In the genomic region with DNA sequence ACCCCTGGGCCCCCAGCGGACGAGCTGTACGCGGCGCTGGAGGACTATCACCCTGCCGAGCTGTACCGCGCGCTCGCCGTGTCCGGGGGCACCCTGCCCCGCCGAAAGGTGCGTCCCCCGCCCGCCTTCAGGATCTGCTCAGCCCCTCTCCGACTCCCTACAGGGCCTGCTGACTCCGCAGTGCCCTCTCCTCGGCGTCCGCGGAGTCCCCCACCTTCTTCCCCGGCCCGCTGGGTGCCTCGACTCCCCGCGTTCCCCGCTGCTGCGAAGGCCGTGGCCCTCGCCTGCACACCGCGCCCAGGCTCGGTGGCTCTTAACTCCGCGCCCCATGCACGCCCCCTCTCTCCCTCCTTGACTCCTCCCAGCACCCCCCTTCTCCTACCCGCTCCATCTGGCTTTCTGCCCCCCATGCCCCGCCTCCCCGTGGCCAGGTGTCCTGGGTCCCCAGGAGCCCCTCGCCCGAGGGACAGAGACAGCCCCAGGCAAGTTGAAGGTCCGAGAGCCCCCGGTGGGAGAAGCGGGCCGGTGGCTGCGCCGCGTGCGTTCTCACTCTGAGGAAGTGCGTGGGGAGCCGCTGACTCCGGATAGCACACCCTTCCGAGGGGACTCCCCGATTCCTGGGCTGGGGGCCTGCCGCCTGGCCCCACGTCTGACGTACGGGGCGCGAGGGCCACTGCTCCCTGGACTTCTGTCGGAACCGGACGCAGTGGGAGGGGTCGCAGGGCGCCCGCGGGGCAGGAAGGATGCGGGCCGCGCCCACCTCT, we compare ENCODE assay signal across 8 cellular contexts. TPM values are rescaled to one million over a fixed set of nuclear protein-coding genes. Genes with fewer than 3 reads are reported as not detected.
A peak's percentile ranks its signal among the peaks of the same experiment; 100 is the strongest.
DNase-seq lines count a peak whose midpoint lies in the region; ATAC-seq and TF ChIP-seq lines count a peak whose summit lies in the region.

No MANE protein-coding gene starts in this region.

- no peaks in the 10 kb centered on the region for H3K27me3 ChIP-seq in prostate gland (replicated peaks; ENCODE audit: insufficient read depth)

- intact Hi-C loops in activated T-helper 1 cell treated with anti-CD3 and anti-CD28 coated beads, Interleukin-12 subunit alpha, Interleukin-12 subunit beta, Interleukin-2, Interleukin-4 antibody, amounts not matched to agents 30 ng/mL and 10 ng/mL and 1 ng/mL, durations not matched to agents 14 hours and 24 hours and 36 hours (cut with micrococcal nuclease): loop anchor here (1.0 to 2.0 kb wide), 2 partner anchors 15 to 16 kb away; no protein-coding TSS in a partner anchor
- intact Hi-C loops in prostate gland (cut with DNase I): no loop called here

- peak overlapping the region; percentile 84 for H3K4me3 Mint-ChIP-seq in activated T-helper 1 cell treated with anti-CD3 and anti-CD28 coated beads, Interleukin-12 subunit alpha, Interleukin-12 subunit beta, Interleukin-2, Interleukin-4 antibody, amounts not matched to agents 30 ng/mL and 10 ng/mL and 1 ng/mL, durations not matched to agents 14 hours and 24 hours and 36 hours

- no peaks in the 10 kb centered on the region for H3K9me3 Mint-ChIP-seq in activated T-helper 1 cell treated with anti-CD3 and anti-CD28 coated beads, Interleukin-12 subunit alpha, Interleukin-12 subunit beta, Interleukin-2, Interleukin-4 antibody, amounts not matched to agents 30 ng/mL and 10 ng/mL and 1 ng/mL, durations not matched to agents 14 hours and 24 hours and 36 hours

- peaks cover 2% of the 10 kb centered on the region for H3K36me3 Mint-ChIP-seq in activated T-helper 1 cell treated with anti-CD3 and anti-CD28 coated beads, Interleukin-12 subunit alpha, Interleukin-12 subunit beta, Interleukin-2, Interleukin-4 antibody, amounts not matched to agents 30 ng/mL and 10 ng/mL and 1 ng/mL, durations not matched to agents 14 hours and 24 hours and 36 hours (ENCODE audit: low read depth)

- peaks cover 38% of the 10 kb centered on the region for H3K27me3 Mint-ChIP-seq in activated T-helper 1 cell treated with anti-CD3 and anti-CD28 coated beads, Interleukin-12 subunit alpha, Interleukin-12 subunit beta, Interleukin-2, Interleukin-4 antibody, amounts not matched to agents 30 ng/mL and 10 ng/mL and 1 ng/mL, durations not matched to agents 14 hours and 24 hours and 36 hours (ENCODE audit: insufficient read depth)

- H3K27ac ChIP-seq in prostate gland: peak overlapping the region; percentile 87 to 88

- no peak for TF ChIP-seq POLR2A in NB4 (IDR thresholded peaks at IDR 0.05; ENCODE audit: extremely low read depth, insufficient read length)
- TF ChIP-seq POLR2A in prostate gland (IDR thresholded peaks at IDR 0.05): no peak

- H3K27ac Mint-ChIP-seq in activated T-helper 1 cell treated with anti-CD3 and anti-CD28 coated beads, Interleukin-12 subunit alpha, Interleukin-12 subunit beta, Interleukin-2, Interleukin-4 antibody, amounts not matched to agents 30 ng/mL and 10 ng/mL and 1 ng/mL, durations not matched to agents 14 hours and 24 hours and 36 hours: peak overlapping the region; percentile 44

- DNase-seq in NB4 (ENCODE audit: low read depth): peak; percentile 68
- peak; percentile 11 for DNase-seq in activated T-helper 1 cell treated with anti-CD3 and anti-CD28 coated beads, Interleukin-12 subunit alpha, Interleukin-12 subunit beta, Interleukin-2, Interleukin-4 antibody, amounts not matched to agents 30 ng/mL and 10 ng/mL and 1 ng/mL, durations not matched to agents 14 hours and 24 hours and 36 hours (ENCODE audit: low spot score)
- peak; percentile 44 for DNase-seq in germinal center (ENCODE audit: low spot score)
- DNase-seq in prostate gland (ENCODE audit: low spot score): no peak
- DNase-seq in HCEC 1CT: no peak
- DNase-seq in NCI-H2081 treated with DMSO at 0.1 percent for 48 hours (lab: John Stamatoyannopoulos, UW): no peak

- no peak for ATAC-seq in HG02973 (IDR thresholded peaks at IDR 0.05; ENCODE audit: unreplicated experiment)
- ATAC-seq in GM21423 (IDR thresholded peaks at IDR 0.05; ENCODE audit: unreplicated experiment): no peak

- H3K4me1 Mint-ChIP-seq in activated T-helper 1 cell treated with anti-CD3 and anti-CD28 coated beads, Interleukin-12 subunit alpha, Interleukin-12 subunit beta, Interleukin-2, Interleukin-4 antibody, amounts not matched to agents 30 ng/mL and 10 ng/mL and 1 ng/mL, durations not matched to agents 14 hours and 24 hours and 36 hours (ENCODE audit: low read depth): peaks cover 13% of the 10 kb centered on the region

- 4% methylated on average over 60 of the region's 72 CpGs for WGBS in prostate gland

- H3K4me3 ChIP-seq in NB4 (ENCODE audit: low read depth, low read length): peak overlapping the region; percentile 62
- H3K4me3 ChIP-seq in prostate gland: peak overlapping the region; percentile 75 to 79

- TF ChIP-seq CTCF in NB4 (IDR thresholded peaks at IDR 0.05; ENCODE audit: low read depth, low read length) (no peak), prostate gland (IDR thresholded peaks at IDR 0.05) (no peak)

- no peaks in the 10 kb centered on the region for H3K9me3 ChIP-seq in prostate gland

- no peaks in the 10 kb centered on the region for H3K36me3 ChIP-seq in prostate gland

- peaks cover 19% of the 10 kb centered on the region for H3K4me1 ChIP-seq in prostate gland (replicated peaks)

RNA-seq across cellular contexts. Expression of a gene that starts 0.6 kb away (rescaled TPM):
- total RNA-seq in activated T-helper 1 cell treated with anti-CD3 and anti-CD28 coated beads, Interleukin-12 subunit alpha, Interleukin-12 subunit beta, Interleukin-2, Interleukin-4 antibody, amounts not matched to agents 30 ng/mL and 10 ng/mL and 1 ng/mL, durations not matched to agents 14 hours and 24 hours and 36 hours: 8.9 and 12.8 TPM in 2 replicates
- 10 to 100 TPM; 16.5 to 38.6 TPM for total RNA-seq in prostate gland

RNA-seq across cellular contexts. Expression of a gene that starts 43.9 kb away (rescaled TPM):
- total RNA-seq in activated T-helper 1 cell treated with anti-CD3 and anti-CD28 coated beads, Interleukin-12 subunit alpha, Interleukin-12 subunit beta, Interleukin-2, Interleukin-4 antibody, amounts not matched to agents 30 ng/mL and 10 ng/mL and 1 ng/mL, durations not matched to agents 14 hours and 24 hours and 36 hours: 52.7 and 60.3 TPM in 2 replicates
- 100 to 1,000 TPM in 1 of 2 donors, 10 to 100 TPM in 1; 85.1 to 125 TPM for total RNA-seq in prostate gland

RNA-seq across cellular contexts. Expression of a gene that starts 55.8 kb away (rescaled TPM):
- total RNA-seq in activated T-helper 1 cell treated with anti-CD3 and anti-CD28 coated beads, Interleukin-12 subunit alpha, Interleukin-12 subunit beta, Interleukin-2, Interleukin-4 antibody, amounts not matched to agents 30 ng/mL and 10 ng/mL and 1 ng/mL, durations not matched to agents 14 hours and 24 hours and 36 hours: 11.4 and 12.0 TPM in 2 replicates
- 10 to 100 TPM; 39.6 to 43.3 TPM for total RNA-seq in prostate gland

Comparison
In these comparisons a context has a peak if more than half of its experiments do, and no peak if none do; other contexts are left out.
1. DNase-seq: peak in NB4 (single experiment), activated T-helper 1 cell treated with anti-CD3 and anti-CD28 coated beads, Interleukin-12 subunit alpha, Interleukin-12 subunit beta, Interleukin-2, Interleukin-4 antibody, amounts not matched to agents 30 ng/mL and 10 ng/mL and 1 ng/mL, durations not matched to agents 14 hours and 24 hours and 36 hours (single experiment) and germinal center (single experiment); none in prostate gland (single experiment), HCEC 1CT (single experiment) and NCI-H2081 treated with DMSO at 0.1 percent for 48 hours (single experiment).